Comparison of ENCODE assay signal across 22 cellular contexts in the genomic region with DNA sequence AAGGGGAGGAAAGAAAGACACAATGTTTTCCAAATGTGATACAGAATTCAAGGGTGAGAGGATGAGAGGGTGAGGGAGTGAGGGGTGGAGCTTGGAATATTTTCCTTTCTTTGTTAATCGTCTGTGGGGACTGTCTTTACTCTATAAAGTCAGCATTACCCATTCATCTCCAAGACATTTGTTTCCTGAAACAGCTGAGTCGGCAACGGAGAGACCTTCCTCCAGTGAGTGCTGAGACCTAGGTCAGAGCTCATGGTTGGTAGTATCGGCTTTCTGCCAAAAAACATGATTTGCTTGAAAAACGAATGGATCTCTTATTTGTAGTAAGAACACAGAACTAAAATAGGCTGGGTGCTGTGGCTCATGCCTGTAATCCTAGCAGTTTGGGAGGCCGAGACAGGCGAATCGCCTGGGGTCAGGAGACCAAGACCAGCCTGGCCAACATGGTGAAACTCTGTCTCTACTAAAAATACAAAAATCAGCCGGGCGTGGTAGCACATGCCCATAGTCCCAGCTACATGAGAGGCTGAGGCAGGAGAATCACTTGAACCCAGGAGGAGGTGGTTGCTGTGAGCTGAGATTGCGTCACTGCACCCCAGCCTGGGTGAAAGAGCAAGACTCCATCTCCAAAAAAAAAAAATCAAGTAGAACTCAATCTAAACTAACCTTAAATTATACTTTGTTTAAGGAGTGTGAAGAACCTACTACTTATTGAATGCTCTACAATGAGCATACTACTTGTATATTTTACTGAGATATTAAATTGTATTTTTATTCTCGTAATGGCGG. TPM values are rescaled to one million over a fixed set of nuclear protein-coding genes. Genes with fewer than 3 reads are reported as not detected.
A peak's percentile ranks its signal among the peaks of the same experiment; 100 is the strongest.
DNase-seq lines count a peak whose midpoint lies in the region; FAIRE-seq and TF ChIP-seq lines count a peak whose summit lies in the region.
"Had no signal": no experiment of that assay in that cellular context is flagged by ENCODE, and none has a peak within 500 bp of the region (broad histone marks: within the 10 kb centered on the region; RNA-seq: fewer than 3 reads in every experiment).

No MANE protein-coding gene starts in this region.

- no peaks in the 10 kb centered on the region for H3K4me1 ChIP-seq in uterus
- H3K4me1 ChIP-seq: ascending aorta had no signal

- FAIRE-seq in endometrium (lab: Jason Lieb, UNC), result peak; percentile 99
- FAIRE-seq in GM19239 (lab: Jason Lieb, UNC), result no peak

- DNase-seq in OCI-M1 (lab: John Stamatoyannopoulos, UW), result peak; percentile 21
- DNase-seq in uterus, result no peak
- DNase-seq in HuH-7 (ENCODE audit: low spot score), result no peak
- DNase-seq in NAMALWA (ENCODE audit: low spot score), result no peak
- no peak for DNase-seq in GM19239 (ENCODE audit: insufficient read length, low spot score)
- DNase-seq: activated CD4-positive, CD25-positive, alpha-beta regulatory T cell treated with anti-CD3 and anti-CD28 coated beads, Interleukin-2, amount 50 U/mL, for 72 hours; activated naive CD4-positive, alpha-beta T cell treated with anti-CD3 and anti-CD28 coated beads, Interleukin-2, amount 50 U/mL, for 16 hours; activated T-cell treated with anti-CD3 and anti-CD28 coated beads, Interleukin-2, amount 50 U/mL, for 4 hours; cerebellar nuclear complex; effector CD8-positive, alpha-beta T cell; esophagus squamous epithelium; islet precursor cell; Karpas-422; naive thymus-derived CD8-positive, alpha-beta T cell; NCI-H1048; NCI-H187; PC-9; SIG-M5 had no signal

- peak overlapping the region; percentile 83 to 97 (median 92) for H3K27ac Mint-ChIP-seq in nephron
- H3K27ac Mint-ChIP-seq: memory B cell had no signal

- H3K27me3 Mint-ChIP-seq in nephron (ENCODE audit: low read depth), result no peaks in the 10 kb centered on the region

- peak overlapping the region; percentile 21 to 71 for H3K27ac ChIP-seq in uterus
- H3K27ac ChIP-seq: ascending aorta, esophagus squamous epithelium, PC-9 had no signal

- H3K4me1 Mint-ChIP-seq in nephron, result peaks cover 14% of the 10 kb centered on the region
- H3K4me1 Mint-ChIP-seq: memory B cell; naive thymus-derived CD8-positive, alpha-beta T cell had no signal

- no peak for TF ChIP-seq POLR2A in uterus (IDR thresholded peaks at IDR 0.05)

- no peaks in the 10 kb centered on the region for H3K36me3 ChIP-seq in uterus
- H3K36me3 ChIP-seq: ascending aorta, esophagus squamous epithelium had no signal

- no peaks in the 10 kb centered on the region for H3K9me3 ChIP-seq in uterus
- H3K9me3 ChIP-seq: ascending aorta, esophagus squamous epithelium had no signal

- H3K9me3 Mint-ChIP-seq in nephron, result no peaks in the 10 kb centered on the region
- H3K9me3 Mint-ChIP-seq: activated T-cell treated with anti-CD3 and anti-CD28 coated beads, Interleukin-2, amount 50 U/mL, for 4 hours; memory B cell; naive thymus-derived CD8-positive, alpha-beta T cell had no signal

- H3K4me3 ChIP-seq in uterus, result no peak overlapping the region
- H3K4me3 ChIP-seq: ascending aorta, esophagus squamous epithelium, PC-9 had no signal

- H3K27me3 ChIP-seq in uterus, result no peaks in the 10 kb centered on the region
- H3K27me3 ChIP-seq: ascending aorta had no signal

- H3K4me3 Mint-ChIP-seq in nephron, result peak overlapping the region; percentile 4 to 16 (median 15)
- H3K4me3 Mint-ChIP-seq: activated T-cell treated with anti-CD3 and anti-CD28 coated beads, Interleukin-2, amount 50 U/mL, for 4 hours; memory B cell; naive thymus-derived CD8-positive, alpha-beta T cell had no signal

- intact Hi-C loops in uterus (cut with DNase I; ENCODE audit: low total_unique reads), result no loop called here

- H3K36me3 Mint-ChIP-seq in nephron (ENCODE audit: low read depth), result no peaks in the 10 kb centered on the region
- H3K36me3 Mint-ChIP-seq: memory B cell; naive thymus-derived CD8-positive, alpha-beta T cell had no signal

- TF ChIP-seq CTCF in nephron (IDR thresholded peaks at IDR 0.05; ENCODE audit: unreplicated experiment in 3 of 3), result no peak
- TF ChIP-seq CTCF in uterus (IDR thresholded peaks at IDR 0.05), result no peak

RNA-seq across cellular contexts. Expression of a gene that starts 30.3 kb away (rescaled TPM):
- total RNA-seq in uterus, result under 1 TPM in 1 of 4 donors, not detected in 3; 0.29 TPM
- total RNA-seq: activated T-cell treated with anti-CD3 and anti-CD28 coated beads, Interleukin-2, amount 50 U/mL, for 4 hours; ascending aorta; esophagus squamous epithelium; naive thymus-derived CD8-positive, alpha-beta T cell; PC-9 had no signal

RNA-seq across cellular contexts. Expression of a gene that starts 36.8 kb away (rescaled TPM):
- 10 to 100 TPM in 2 of 4 donors, 1 to 10 TPM in 2; 2.6 to 20.8 (median 10.7) TPM for total RNA-seq in uterus

RNA-seq across cellular contexts. Expression of a gene that starts 45.6 kb away (rescaled TPM):
- 10 to 100 TPM; 11.8 to 41.2 (median 21.8) TPM for total RNA-seq in uterus
